Comparison of ENCODE assay signal across 23 cellular contexts in genomic region chr10:131280101-131280500, GRCh38. TPM values are rescaled to one million over a fixed set of nuclear protein-coding genes. Genes with fewer than 3 reads are reported as not detected.
A peak's percentile ranks its signal among the peaks of the same experiment; 100 is the strongest.
DNase-seq lines count a peak whose midpoint lies in the region; FAIRE-seq and TF ChIP-seq lines count a peak whose summit lies in the region.
"Had no signal": no experiment of that assay in that cellular context is flagged by ENCODE, and none has a peak within 500 bp of the region (broad histone marks: within the 10 kb centered on the region; RNA-seq: fewer than 3 reads in every experiment).

No MANE protein-coding gene starts in this region.

- POLR2A ChIA-PET in activated CD4-positive, alpha-beta T cell treated with anti-CD3 and anti-CD28 coated beads, Interleukin-2, amount 10 ng/mL, durations not matched to agents 7 days and 5 days (lab: Charles Lee), result no interaction called here
- POLR2A ChIA-PET in Caco-2 (lab: Charles Lee), result no interaction called here

- no TSS peak for BruUV-seq in Caco-2 (replicated peaks; lab: Mats Ljungman, UMichigan)

- peak; percentile 22 for DNase-seq in activated CD4-positive, alpha-beta T cell treated with anti-CD3 and anti-CD28 coated beads, Interleukin-2, amount 10 ng/mL, durations not matched to agents 24 days and 14 days
- no peak for DNase-seq in activated CD4-positive, alpha-beta T cell treated with anti-CD3 and anti-CD28 coated beads, Interleukin-2, amount 10 ng/mL, durations not matched to agents 7 days and 5 days
- peak; percentile 8 for DNase-seq in NCI-H345 treated with DMSO at 0.1 percent for 48 hours (lab: John Stamatoyannopoulos, UW; ENCODE audit: unreplicated experiment)
- DNase-seq in endodermal cell, result peak; percentile 78
- DNase-seq in adrenal gland, result no peak
- no peak for DNase-seq in HTR-8/SVneo (ENCODE audit: insufficient read length, low spot score)
- no peak for DNase-seq in Caco-2
- DNase-seq: 8988T; ACHN; AML-193; BE2C; CD4-positive, alpha-beta memory T cell; COR-L47; DMS153; DND-41; GDM1; GM23248; H9 had no signal

- H3K27ac Mint-ChIP-seq in activated CD4-positive, alpha-beta T cell treated with anti-CD3 and anti-CD28 coated beads, Interleukin-2, amount 10 ng/mL, durations not matched to agents 24 days and 14 days, result no peak overlapping the region
- no peak overlapping the region for H3K27ac Mint-ChIP-seq in activated CD4-positive, alpha-beta T cell treated with anti-CD3 and anti-CD28 coated beads, Interleukin-2, amount 10 ng/mL, durations not matched to agents 7 days and 5 days
- peak overlapping the region; percentile 92 for H3K27ac Mint-ChIP-seq in endodermal cell
- no peak overlapping the region for H3K27ac Mint-ChIP-seq in Caco-2 (ENCODE audit: unreplicated experiment)
- H3K27ac Mint-ChIP-seq: CD4-positive, alpha-beta memory T cell had no signal

- H3K27me3 Mint-ChIP-seq in activated CD4-positive, alpha-beta T cell treated with anti-CD3 and anti-CD28 coated beads, Interleukin-2, amount 10 ng/mL, durations not matched to agents 24 days and 14 days, result no peaks in the 10 kb centered on the region
- no peaks in the 10 kb centered on the region for H3K27me3 Mint-ChIP-seq in activated CD4-positive, alpha-beta T cell treated with anti-CD3 and anti-CD28 coated beads, Interleukin-2, amount 10 ng/mL, durations not matched to agents 7 days and 5 days
- no peaks in the 10 kb centered on the region for H3K27me3 Mint-ChIP-seq in endodermal cell (ENCODE audit: insufficient read depth)
- H3K27me3 Mint-ChIP-seq in Caco-2 (ENCODE audit: insufficient read depth, unreplicated experiment), result peaks cover 4% of the 10 kb centered on the region
- H3K27me3 Mint-ChIP-seq: CD4-positive, alpha-beta memory T cell had no signal

- H3K36me3 Mint-ChIP-seq in activated CD4-positive, alpha-beta T cell treated with anti-CD3 and anti-CD28 coated beads, Interleukin-2, amount 10 ng/mL, durations not matched to agents 24 days and 14 days (ENCODE audit: low read depth), result no peaks in the 10 kb centered on the region
- no peaks in the 10 kb centered on the region for H3K36me3 Mint-ChIP-seq in activated CD4-positive, alpha-beta T cell treated with anti-CD3 and anti-CD28 coated beads, Interleukin-2, amount 10 ng/mL, durations not matched to agents 7 days and 5 days (ENCODE audit: low read depth)
- H3K36me3 Mint-ChIP-seq in endodermal cell (ENCODE audit: low read depth), result no peaks in the 10 kb centered on the region
- H3K36me3 Mint-ChIP-seq in Caco-2 (ENCODE audit: insufficient read depth, unreplicated experiment), result no peaks in the 10 kb centered on the region
- H3K36me3 Mint-ChIP-seq: CD4-positive, alpha-beta memory T cell had no signal

- TF ChIP-seq POLR2A in adrenal gland (IDR thresholded peaks at IDR 0.05), result no peak

- no peak overlapping the region for H3K9ac ChIP-seq in endodermal cell (ENCODE audit: extremely low read depth, low read length, poor library complexity, severe bottlenecking)
- H3K9ac ChIP-seq: BLaER1 treated with 17β-estradiol and CSF1 and Interleukin-3, amounts not matched to agents 10 nM and 100 nM; GM23248 had no signal

- no peaks in the 10 kb centered on the region for H3K27me3 ChIP-seq in endodermal cell (ENCODE audit: control insufficient read depth, insufficient read depth, low read length, poor library complexity, severe bottlenecking)
- no peaks in the 10 kb centered on the region for H3K27me3 ChIP-seq in adrenal gland
- H3K27me3 ChIP-seq in Caco-2 (replicated peaks; ENCODE audit: control insufficient read depth, insufficient read depth, low read length), result no peaks in the 10 kb centered on the region
- H3K27me3 ChIP-seq: BE2C; BLaER1 treated with 17β-estradiol and CSF1 and Interleukin-3, amounts not matched to agents 10 nM and 100 nM had no signal

- TF ChIP-seq CTCF in endodermal cell (conservative IDR thresholded peaks at IDR 0.05) (no peak), adrenal gland (IDR thresholded peaks at IDR 0.05) (no peak), Caco-2 (IDR thresholded peaks at IDR 0.05; ENCODE audit: insufficient read depth in 1 of 2, low read depth in 1 of 2, low read length in 1 of 2, severe bottlenecking in 1 of 2, unreplicated experiment in 1 of 2) (no peak)

- H3K36me3 ChIP-seq in endodermal cell (ENCODE audit: control insufficient read depth, insufficient read depth, low read length) (no peaks in the 10 kb centered on the region), adrenal gland (replicated peaks in 1 of 2) (no peaks in the 10 kb centered on the region), Caco-2 (ENCODE audit: control insufficient read depth, insufficient read depth, low read length) (no peaks in the 10 kb centered on the region)
- H3K36me3 ChIP-seq: BE2C had no signal

- H3K9me3 Mint-ChIP-seq in activated CD4-positive, alpha-beta T cell treated with anti-CD3 and anti-CD28 coated beads, Interleukin-2, amount 10 ng/mL, durations not matched to agents 24 days and 14 days, result no peaks in the 10 kb centered on the region
- H3K9me3 Mint-ChIP-seq in activated CD4-positive, alpha-beta T cell treated with anti-CD3 and anti-CD28 coated beads, Interleukin-2, amount 10 ng/mL, durations not matched to agents 7 days and 5 days, result no peaks in the 10 kb centered on the region
- H3K9me3 Mint-ChIP-seq in endodermal cell (peaks cover 3% of the 10 kb centered on the region), Caco-2 (ENCODE audit: unreplicated experiment) (no peaks in the 10 kb centered on the region)
- H3K9me3 Mint-ChIP-seq: H9 had no signal

- H3K4me3 ChIP-seq in endodermal cell (ENCODE audit: low read length) (no peak overlapping the region), adrenal gland (no peak overlapping the region), Caco-2 (ENCODE audit: low read depth, low read length) (no peak overlapping the region)
- H3K4me3 ChIP-seq: A549; BLaER1 treated with 17β-estradiol and CSF1 and Interleukin-3, amounts not matched to agents 10 nM and 100 nM; GM12878; GM23248 had no signal

- H3K4me1 ChIP-seq in endodermal cell (ENCODE audit: control insufficient read depth, insufficient read depth, low read length), result peaks cover 11% of the 10 kb centered on the region
- H3K4me1 ChIP-seq in adrenal gland (replicated peaks in 1 of 2), result no peaks in the 10 kb centered on the region
- H3K4me1 ChIP-seq in Caco-2, result no peaks in the 10 kb centered on the region
- H3K4me1 ChIP-seq: A549, BE2C had no signal

- H3K4me1 Mint-ChIP-seq in activated CD4-positive, alpha-beta T cell treated with anti-CD3 and anti-CD28 coated beads, Interleukin-2, amount 10 ng/mL, durations not matched to agents 24 days and 14 days, result no peaks in the 10 kb centered on the region
- H3K4me1 Mint-ChIP-seq in activated CD4-positive, alpha-beta T cell treated with anti-CD3 and anti-CD28 coated beads, Interleukin-2, amount 10 ng/mL, durations not matched to agents 7 days and 5 days, result no peaks in the 10 kb centered on the region
- H3K4me1 Mint-ChIP-seq in endodermal cell (peaks cover 24% of the 10 kb centered on the region), Caco-2 (ENCODE audit: low read depth, unreplicated experiment) (no peaks in the 10 kb centered on the region)
- H3K4me1 Mint-ChIP-seq: CD4-positive, alpha-beta memory T cell had no signal

- H3K9me3 ChIP-seq in endodermal cell (ENCODE audit: control insufficient read depth, low read length) (no peaks in the 10 kb centered on the region), adrenal gland (replicated peaks in 1 of 3) (no peaks in the 10 kb centered on the region), Caco-2 (no peaks in the 10 kb centered on the region)
- H3K9me3 ChIP-seq: A549, BE2C had no signal

- WGBS in endodermal cell (ENCODE audit: insufficient coverage in 1 of 2, insufficient read length in 1 of 2), 2 experiments, result 21% methylated on average over 1 of the region's 1 CpG; no CpG with 5 or more reads in 1 of the 2 experiments
- WGBS in adrenal gland, 4 donors, result 27 to 40% (median 35%) methylated on average over 1 of the region's 1 CpG

- CTCF ChIA-PET in activated CD4-positive, alpha-beta T cell treated with anti-CD3 and anti-CD28 coated beads, Interleukin-2, amount 10 ng/mL, durations not matched to agents 7 days and 5 days (lab: Charles Lee), result no interaction called here
- CTCF ChIA-PET in Caco-2 (lab: Charles Lee), result no interaction called here

- intact Hi-C loops in activated CD4-positive, alpha-beta T cell treated with anti-CD3 and anti-CD28 coated beads, Interleukin-2, amount 10 ng/mL, durations not matched to agents 24 days and 14 days (cut with micrococcal nuclease), result no loop called here
- intact Hi-C loops in adrenal gland (cut with DNase I) (no loop called here), Caco-2 (cut with micrococcal nuclease; ENCODE audit: unreplicated experiment) (no loop called here)

- no peak overlapping the region for H3K27ac ChIP-seq in endodermal cell (ENCODE audit: low read depth, low read length)
- no peak overlapping the region for H3K27ac ChIP-seq in adrenal gland
- H3K27ac ChIP-seq: A549; BLaER1 treated with 17β-estradiol and CSF1 and Interleukin-3, amounts not matched to agents 10 nM and 100 nM; GM23248 had no signal

- FAIRE-seq in HTR-8/SVneo (lab: Jason Lieb, UNC), result no peak
- FAIRE-seq: A549, GM12878, GM19239, H1 had no signal

- no peak overlapping the region for H3K4me3 Mint-ChIP-seq in activated CD4-positive, alpha-beta T cell treated with anti-CD3 and anti-CD28 coated beads, Interleukin-2, amount 10 ng/mL, durations not matched to agents 24 days and 14 days
- H3K4me3 Mint-ChIP-seq in activated CD4-positive, alpha-beta T cell treated with anti-CD3 and anti-CD28 coated beads, Interleukin-2, amount 10 ng/mL, durations not matched to agents 7 days and 5 days, result no peak overlapping the region
- no peak overlapping the region for H3K4me3 Mint-ChIP-seq in endodermal cell
- no peak overlapping the region for H3K4me3 Mint-ChIP-seq in Caco-2 (ENCODE audit: unreplicated experiment)
- H3K4me3 Mint-ChIP-seq: CD4-positive, alpha-beta memory T cell; H9 had no signal

RNA-seq across cellular contexts. Expression of gene TCERG1L, which starts 31.4 kb away (rescaled TPM):
- not detected in 2 replicates for total RNA-seq in activated CD4-positive, alpha-beta T cell treated with anti-CD3 and anti-CD28 coated beads, Interleukin-2, amount 10 ng/mL, durations not matched to agents 24 days and 14 days
- not detected for total RNA-seq in activated CD4-positive, alpha-beta T cell treated with anti-CD3 and anti-CD28 coated beads, Interleukin-2, amount 10 ng/mL, durations not matched to agents 7 days and 5 days
- total RNA-seq in endodermal cell (1 to 10 TPM; 1.6 to 4.5 TPM), adrenal gland (1 to 10 TPM in 4 of 8 donors, under 1 TPM in 4; 0.23 to 2.0 (median 0.86) TPM), Caco-2 (2022) (not detected in 2 replicates)
- polyA plus RNA-seq in endodermal cell (2013, experiment 1 of 2), result 2.2 TPM
- polyA plus RNA-seq in endodermal cell (2013, experiment 2 of 2), result 1.7 TPM
- 1 to 10 TPM in 2 of 3 donors, under 1 TPM in 1; 0.86 to 3.4 (median 1.5) TPM for polyA plus RNA-seq in adrenal gland
- total RNA-seq: CD4-positive, alpha-beta memory T cell; GM12878; GM23248 had no signal
- polyA plus RNA-seq: A549; CD4-positive, alpha-beta memory T cell; GM12878; GM23248 had no signal

Comparison
In these comparisons a context has a peak if more than half of its experiments do, and no peak if none do; other contexts are left out.
1. DNase-seq: peak in activated CD4-positive, alpha-beta T cell treated with anti-CD3 and anti-CD28 coated beads, Interleukin-2, amount 10 ng/mL, durations not matched to agents 24 days and 14 days (single experiment), NCI-H345 treated with DMSO at 0.1 percent for 48 hours (single experiment) and endodermal cell (single experiment); none in activated CD4-positive, alpha-beta T cell treated with anti-CD3 and anti-CD28 coated beads, Interleukin-2, amount 10 ng/mL, durations not matched to agents 7 days and 5 days (single experiment), adrenal gland (0 of 7), HTR-8/SVneo (single experiment) and Caco-2 (0 of 2).